Comparison of ENCODE assay signal across 22 cellular contexts in the genomic region with DNA sequence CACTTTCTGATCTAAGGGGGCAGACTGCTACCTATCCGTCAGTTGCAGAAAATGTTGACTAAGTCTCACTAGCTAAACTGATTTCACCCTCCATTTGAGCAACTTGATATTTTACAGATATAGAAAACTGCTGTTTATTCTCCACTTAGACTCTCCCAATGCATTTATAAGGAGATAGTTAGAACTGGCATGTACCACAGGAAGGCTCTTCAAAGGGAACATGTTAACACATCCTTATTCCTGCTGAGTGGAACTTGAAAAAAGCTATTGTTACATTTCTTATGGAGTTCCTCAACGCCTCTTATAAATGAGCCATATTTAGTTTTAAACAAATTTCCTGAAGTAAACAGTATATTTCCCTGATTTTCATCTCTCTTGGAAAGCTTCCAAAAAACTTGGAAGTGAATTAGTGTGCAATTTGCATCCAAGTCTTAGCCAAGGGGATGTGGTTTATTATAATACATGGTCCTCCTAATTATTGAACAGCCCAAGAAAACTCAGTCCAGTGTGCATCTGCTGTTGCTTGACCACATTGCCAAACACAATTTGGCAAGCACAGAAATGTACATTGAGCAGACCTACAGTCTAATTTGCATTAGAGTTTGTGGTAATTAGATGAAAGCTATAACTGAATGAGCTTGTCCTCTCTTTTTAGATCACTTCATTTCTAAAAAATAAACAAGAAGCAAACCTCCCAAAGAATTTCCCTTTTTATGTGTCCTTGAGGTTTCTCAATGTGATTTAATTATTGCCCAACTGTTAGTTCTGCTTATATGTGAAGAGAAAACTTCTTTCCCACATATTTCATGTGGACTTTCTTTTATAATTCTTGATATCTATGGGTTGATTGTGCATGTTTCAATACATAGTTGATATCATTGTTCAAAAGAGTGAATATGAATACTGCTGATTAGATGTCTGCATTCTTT.
A peak's percentile ranks its signal among the peaks of the same experiment; 100 is the strongest.
DNase-seq lines count a peak whose midpoint lies in the region; ATAC-seq, FAIRE-seq and TF ChIP-seq lines count a peak whose summit lies in the region.
"Had no signal": no experiment of that assay in that cellular context is flagged by ENCODE, and none has a peak within 500 bp of the region (broad histone marks: within the 10 kb centered on the region; RNA-seq: fewer than 3 reads in every experiment).

No MANE protein-coding gene starts in this region.

- peak; percentile 16 for DNase-seq in GM23248
- DNase-seq in NCI-H446 treated with DMSO at 0.1 percent for 48 hours (lab: John Stamatoyannopoulos, UW) = peak; percentile 59
- DNase-seq in astrocyte of the cerebellum (ENCODE audit: low read depth) = peak; percentile 26
- no peak for DNase-seq in T-helper 1 cell
- DNase-seq in HPDE6-E6E7 (ENCODE audit: extremely low spot score) = no peak
- DNase-seq: activated CD8-positive, alpha-beta T cell treated with anti-CD3 and anti-CD28 coated beads, Interleukin-2, amount 10 ng/mL, durations not matched to agents 7 days and 5 days; activated naive CD4-positive, alpha-beta T cell treated with anti-CD3 and anti-CD28 coated beads, Interleukin-2, amount 50 U/mL, for 16 hours; activated T-cell treated with anti-CD3 and anti-CD28 coated beads, Interleukin-2, amount 50 U/mL, for 4 hours; endodermal cell; kidney glomerular epithelial cell; natural killer cell; NCI-H1694 treated with DMSO at 0.1 percent for 48 hours; NCI-H345; Right ventricle myocardium superior; stimulated activated CD4-positive, alpha-beta T cell treated with anti-CD3 and anti-CD28 coated beads, Interleukin-2, amount 100 ng/mL, for 24 hours; T-helper 2 cell had no signal

- no peaks in the 10 kb centered on the region for H3K9me3 ChIP-seq in GM23248 (ENCODE audit: low read depth)

- H3K4me2 ChIP-seq in GM23248 (ENCODE audit: unreplicated experiment) = no peak overlapping the region
- H3K4me2 ChIP-seq: GM23338 had no signal

- no peak for ATAC-seq in GM21360 (IDR thresholded peaks at IDR 0.05; ENCODE audit: unreplicated experiment)
- ATAC-seq: activated CD8-positive, alpha-beta T cell treated with anti-CD3 and anti-CD28 coated beads, Interleukin-2, amount 10 ng/mL, durations not matched to agents 7 days and 5 days; activated T-cell treated with anti-CD3 and anti-CD28 coated beads, Interleukin-2, amount 50 U/mL, for 4 hours; GM23338; natural killer cell had no signal

- WGBS in GM23248 (ENCODE audit: low coverage in 1 of 2, low lambda C conversion rate in 2 of 2, missing lambda C conversion rate in 2 of 2), 2 experiments = 60 to 66% methylated on average over 2 of the region's 2 CpGs

- no peak overlapping the region for H3K9ac ChIP-seq in GM23248

- in situ Hi-C loops in GM23248 (cut with MboI) = no loop called here
- in situ Hi-C loops in astrocyte of the cerebellum (cut with HindIII; ENCODE audit: low sequenced_read_pairs) = no loop called here

- H3K36me3 ChIP-seq in GM23248 (ENCODE audit: low read depth) = no peaks in the 10 kb centered on the region
- H3K36me3 ChIP-seq: tibial nerve had no signal

- H3K4me1 ChIP-seq in GM23248 (ENCODE audit: insufficient read depth) = no peaks in the 10 kb centered on the region

- no peak overlapping the region for H3K27ac ChIP-seq in GM23248
- H3K27ac ChIP-seq: tibial nerve had no signal

- H3K9me2 ChIP-seq in GM23248 (ENCODE audit: insufficient read depth) = no peaks in the 10 kb centered on the region

- H2AFZ ChIP-seq in GM23248 = no peak overlapping the region
- H2AFZ ChIP-seq: GM23338 had no signal

- H3F3A ChIP-seq in GM23248 (ENCODE audit: insufficient read depth) = no peaks in the 10 kb centered on the region

- FAIRE-seq in islet of Langerhans (lab: Jason Lieb, UNC) = peak; percentile 55
- FAIRE-seq: frontal cortex, HTR-8/SVneo had no signal

- H3K79me2 ChIP-seq in GM23248 (ENCODE audit: insufficient read depth) = no peaks in the 10 kb centered on the region

- no peaks in the 10 kb centered on the region for H4K20me1 ChIP-seq in GM23248 (ENCODE audit: insufficient read depth)

- no peak for TF ChIP-seq CTCF in astrocyte of the cerebellum (IDR thresholded peaks at IDR 0.05; ENCODE audit: low read depth, low read length, missing control alignments)

- H3K4me3 ChIP-seq in GM23248 (no peak overlapping the region), astrocyte of the cerebellum (ENCODE audit: low read depth, low read length) (no peak overlapping the region)
- H3K4me3 ChIP-seq: GM23338, tibial nerve had no signal

- no peaks in the 10 kb centered on the region for H3K27me3 ChIP-seq in GM23248 (replicated peaks; ENCODE audit: insufficient read depth)
- H3K27me3 ChIP-seq: tibial nerve had no signal

Comparison
In these comparisons a context has a peak if more than half of its experiments do, and no peak if none do; other contexts are left out.
1. DNase-seq: peak in GM23248 (single experiment), NCI-H446 treated with DMSO at 0.1 percent for 48 hours (single experiment) and astrocyte of the cerebellum (single experiment); none in T-helper 1 cell (0 of 5) and HPDE6-E6E7 (single experiment).